Comparison of ENCODE assay signal across 8 cellular contexts in genomic region chr5:127290019-127290945, GRCh38. TPM values are rescaled to one million over a fixed set of nuclear protein-coding genes. Genes with fewer than 3 reads are reported as not detected.
DNase-seq lines count a peak whose midpoint lies in the region; ATAC-seq, FAIRE-seq and TF ChIP-seq lines count a peak whose summit lies in the region.

MEGF10 (plus strand) TSS chr5:127290796; CDS start chr5:127331309, 40,513 bp downstream.

- TF ChIP-seq CTCF in GM23338 (conservative IDR thresholded peaks at IDR 0.05; ENCODE audit: low read depth in 2 of 2) (peak; percentile 82 to 85), RWPE2 (IDR thresholded peaks at IDR 0.05; ENCODE audit: poor library complexity, severe bottlenecking) (peak; percentile 86), mesothelial cell of epicardium (IDR thresholded peaks at IDR 0.05; ENCODE audit: unreplicated experiment) (peak; percentile 44)

- H3K9me3 ChIP-seq in RWPE2 (ENCODE audit: severe bottlenecking) = no peaks in the 10 kb centered on the region

- no peak for FAIRE-seq in urothelium cell line (lab: Jason Lieb, UNC)

- H3K79me2 ChIP-seq in GM23338 (replicated peaks; ENCODE audit: insufficient read depth) = peaks cover 38% of the 10 kb centered on the region

- H3K4me2 ChIP-seq in GM23338 = peak within 1 kb of the TSS; percentile 90

- H3K27me3 Mint-ChIP-seq in GM23338 (ENCODE audit: insufficient read depth, low read depth, poor library complexity) (peaks cover 13% of the 10 kb centered on the region), mesothelial cell of epicardium (ENCODE audit: low read depth) (peaks cover 72% of the 10 kb centered on the region)

- H3K9me2 ChIP-seq in GM23338 (ENCODE audit: insufficient read depth) = peaks cover 5% of the 10 kb centered on the region; the same call in 1 of the 2 replicates

- H2AFZ ChIP-seq in GM23338 = peak within 1 kb of the TSS; percentile 96

- peak; percentile 92 for ATAC-seq in GM23338
- ATAC-seq in RWPE2 (ENCODE audit: low read depth) = peak; percentile 86

- H3K4me3 ChIP-seq in GM23338 (peak within 1 kb of the TSS; percentile 90), RWPE2 (ENCODE audit: severe bottlenecking) (peak within 1 kb of the TSS; percentile 5)

- H3K4me3 Mint-ChIP-seq in GM23338 (peak within 1 kb of the TSS; percentile 95), mesothelial cell of epicardium (peak within 1 kb of the TSS; percentile 77)

- H3K36me3 Mint-ChIP-seq in GM23338 (ENCODE audit: low read depth) (peaks cover 15% of the 10 kb centered on the region), mesothelial cell of epicardium (no peaks in the 10 kb centered on the region)

- DNase-seq in COLO829 (ENCODE audit: low spot score) (peak; percentile 63), GM23338 (ENCODE audit: low spot score) (peak; percentile 89), RWPE2 (ENCODE audit: low spot score) (no peak), epidermal melanocyte (ENCODE audit: insufficient read length, low spot score) (peak; percentile 65), mesothelial cell of epicardium (ENCODE audit: low spot score in 2 of 2, unreplicated experiment in 2 of 2) (peak; percentile 45 to 82), urothelium cell line (ENCODE audit: low spot score) (peak; percentile 82), NCI-H510A treated with DMSO at 0.1 percent for 48 hours (lab: John Stamatoyannopoulos, UW) (no peak)
- no peak for DNase-seq in activated CD4-positive, CD25-positive, alpha-beta regulatory T cell (lab: John Stamatoyannopoulos, UW)

- H3K27me3 ChIP-seq in GM23338 (ENCODE audit: insufficient read depth) = no peaks in the 10 kb centered on the region
- peaks cover 63% of the 10 kb centered on the region for H3K27me3 ChIP-seq in RWPE2 (ENCODE audit: insufficient read depth, poor library complexity, severe bottlenecking)

- 0 out of 2 replicates have a peak, but pooled peaks cover 11% of the 10 kb centered on the region for H3F3A ChIP-seq in GM23338 (replicated peaks; ENCODE audit: low read depth)

- peak within 1 kb of the TSS; percentile 71 for H3K27ac Mint-ChIP-seq in GM23338
- H3K27ac Mint-ChIP-seq in mesothelial cell of epicardium = no peak within 1 kb of the TSS

- H3K4me1 Mint-ChIP-seq in GM23338 (peaks cover 32% of the 10 kb centered on the region), mesothelial cell of epicardium (peaks cover 14% of the 10 kb centered on the region)

- H3K36me3 ChIP-seq in GM23338 (ENCODE audit: insufficient read depth) (no peaks in the 10 kb centered on the region), RWPE2 (ENCODE audit: low read depth) (no peaks in the 10 kb centered on the region)

- no peaks in the 10 kb centered on the region for H4K20me1 ChIP-seq in GM23338 (replicated peaks; ENCODE audit: insufficient read depth)

- peaks cover 11% of the 10 kb centered on the region for H3K9me3 Mint-ChIP-seq in GM23338
- peaks cover 8% of the 10 kb centered on the region for H3K9me3 Mint-ChIP-seq in mesothelial cell of epicardium

- H3K4me1 ChIP-seq in GM23338 (ENCODE audit: insufficient read depth) = peaks cover 27% of the 10 kb centered on the region
- H3K4me1 ChIP-seq in RWPE2 (ENCODE audit: insufficient read depth, poor library complexity, severe bottlenecking) = no peaks in the 10 kb centered on the region

- H3K27ac ChIP-seq in GM23338 (ENCODE audit: low read depth) (peak within 1 kb of the TSS; percentile 73; the same call in 1 of the 2 replicates), RWPE2 (ENCODE audit: poor library complexity, severe bottlenecking) (no peak within 1 kb of the TSS)

TF ChIP-seq in GM23338, 12 proteins besides CTCF, POLR2A, EP300 and RAD21:
- TF ChIP-seq EZH2phosphoT487 (IDR thresholded peaks at IDR 0.05; ENCODE audit: unreplicated experiment) (no peak), JUNB (IDR thresholded peaks at IDR 0.05; ENCODE audit: unreplicated experiment) (no peak), NANOG (IDR thresholded peaks at IDR 0.05; ENCODE audit: borderline replicate concordance) (no peak), ETS1 (IDR thresholded peaks at IDR 0.05) (no peak), POLR2AphosphoS5 (IDR thresholded peaks at IDR 0.05; ENCODE audit: low read depth) (peak; percentile 51; the same call in 1 of the 2 replicates), STAT1 (IDR thresholded peaks at IDR 0.05; ENCODE audit: unreplicated experiment) (no peak), ZNF331 (CRISPR knock-in tag; IDR thresholded peaks at IDR 0.05; ENCODE audit: low read depth) (no peak)

RNA-seq across cellular contexts. Expression of gene MEGF10, which starts in this region (rescaled TPM):
- 28.3 and 45.1 TPM in 2 replicates for total RNA-seq in GM23338 (2014; rRNA removed; shearing (Covaris generic))
- 3.7 and 4.5 TPM in 2 replicates for polyA plus RNA-seq in GM23338 (2016; fragmentation: Nextera tagmentation; extraction: Ambion mirVana)
- 2.8 to 4.1 TPM (median 3.0 TPM) in 3 replicates for total RNA-seq in mesothelial cell of epicardium

Comparison
In these comparisons a context has a peak if more than half of its experiments do, and no peak if none do; other contexts are left out.
1. DNase-seq: peak in COLO829 (single experiment), GM23338 (single experiment), epidermal melanocyte (single experiment), mesothelial cell of epicardium (2 of 2) and urothelium cell line (single experiment); none in RWPE2 (single experiment), NCI-H510A treated with DMSO at 0.1 percent for 48 hours (single experiment) and activated CD4-positive, CD25-positive, alpha-beta regulatory T cell (0 of 4).
2. Peak in every context shown above with its lines, with median percentiles within 50 percentile points of each other: CTCF ChIP-seq.